1 cellular context compared by ENCODE assay signal in the genomic region with DNA sequence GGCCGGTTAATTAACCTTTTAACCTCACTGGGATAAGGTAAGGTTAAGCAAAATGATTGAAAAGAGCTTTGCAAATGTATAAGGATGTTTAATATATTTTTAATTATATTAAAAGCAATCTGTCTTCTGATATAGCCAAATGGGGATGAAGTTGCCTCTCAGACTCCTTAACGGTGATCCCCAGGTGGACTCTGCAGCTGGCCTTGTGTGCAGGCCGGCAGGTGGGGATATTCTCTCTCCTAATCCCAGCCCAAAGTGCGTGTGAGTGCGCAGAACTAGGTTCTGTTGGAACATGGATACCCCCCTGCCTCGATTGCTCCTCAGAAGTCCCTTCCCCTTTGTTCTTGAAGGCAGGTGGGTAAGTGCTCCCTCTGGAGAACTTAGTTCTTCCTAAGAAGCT.
TF ChIP-seq lines count a peak whose summit lies in the region.

No MANE protein-coding gene starts in this region.

TF ChIP-seq in HepG2, 621 proteins besides CTCF, POLR2A, EP300 and RAD21:
- no peak for TF ChIP-seq RERE (CRISPR knock-in tag; IDR thresholded peaks at IDR 0.05; ENCODE audit: low read depth)
- no peak for TF ChIP-seq TCF12 (IDR thresholded peaks at IDR 0.05)
- TF ChIP-seq TCF12 (CRISPR knock-in tag; IDR thresholded peaks at IDR 0.05): no peak
- no peak for TF ChIP-seq ATF3 (CRISPR knock-in tag; IDR thresholded peaks at IDR 0.05)
- TF ChIP-seq STAG1 (CRISPR knock-in tag; IDR thresholded peaks at IDR 0.05): peak; percentile 53
- no peak for TF ChIP-seq KAT2B (IDR thresholded peaks at IDR 0.05; ENCODE audit: borderline replicate concordance, low read depth, low read length)
- TF ChIP-seq ZNF263 (CRISPR knock-in tag; IDR thresholded peaks at IDR 0.05): 0 out of 2 replicates have a peak, but pooled peaks have one; percentile 54
TF ChIP-seq in HepG2: peak in this region for 2.
